1 cellular context compared by ENCODE assay signal in the genomic region with DNA sequence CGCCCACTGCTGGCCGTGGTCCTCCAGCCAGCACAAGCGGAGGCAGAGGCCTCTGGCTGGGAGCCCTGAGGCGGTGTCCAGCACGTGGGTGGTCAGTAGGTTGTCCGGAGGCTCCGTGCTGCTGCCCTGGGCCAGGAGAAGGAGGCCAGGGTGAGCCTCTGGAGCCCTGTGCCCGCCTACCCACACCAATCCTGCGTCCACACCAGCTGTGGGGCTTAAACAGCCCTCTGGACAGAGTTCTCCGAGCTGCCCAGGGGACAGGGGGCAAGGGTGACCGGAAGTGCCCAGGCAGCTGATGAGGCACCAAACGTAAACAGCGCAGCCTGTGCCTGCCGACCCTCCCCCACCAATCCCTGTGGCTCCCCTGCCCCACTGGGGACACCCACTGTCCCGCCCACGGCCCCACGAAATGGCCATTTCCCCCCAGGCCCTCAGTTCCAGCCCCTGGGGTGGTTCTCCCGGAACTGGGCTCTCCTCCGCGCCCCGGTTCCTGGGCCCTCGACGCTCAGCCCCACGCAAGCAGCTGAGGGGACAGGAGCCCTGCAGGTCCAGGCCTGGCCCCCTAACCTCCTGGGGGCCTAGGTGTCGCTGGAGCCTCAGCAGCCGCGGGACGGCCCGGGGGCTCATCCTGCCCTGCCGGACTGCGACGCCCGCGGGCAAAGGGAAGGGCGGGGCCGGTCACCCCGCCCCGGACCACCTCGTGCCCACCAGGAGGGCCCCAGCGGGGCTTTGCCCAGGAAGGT.
TF ChIP-seq lines count a peak whose summit lies in the region.

No MANE protein-coding gene starts in this region.

TF ChIP-seq in K562, 482 proteins besides CTCF, POLR2A, EP300 and RAD21 (continued from another document and continues in another):
- TF ChIP-seq NFATC3 (IDR thresholded peaks at IDR 0.05) (no peak), SMAD4 (CRISPR knock-in tag; conservative IDR thresholded peaks at IDR 0.05) (0 out of 2 replicates have a peak, but pooled peaks have one; percentile 46), LEF1 (IDR thresholded peaks at IDR 0.05) (no peak), HDAC2 (IDR thresholded peaks at IDR 0.05) (no peak), NFIC (IDR thresholded peaks at IDR 0.05) (peak; percentile 70), TOE1 (IDR thresholded peaks at IDR 0.05; ENCODE audit: borderline replicate concordance) (no peak), TOE1 (CRISPR knock-in tag; IDR thresholded peaks at IDR 0.05; ENCODE audit: borderline replicate concordance, low read depth) (no peak), MLX (CRISPR knock-in tag; conservative IDR thresholded peaks at IDR 0.05) (no peak), KDM4B (IDR thresholded peaks at IDR 0.05; ENCODE audit: borderline replicate concordance in 2 of 2, low read depth in 1 of 2) (no peak), SUPT5H (IDR thresholded peaks at IDR 0.05) (peak; percentile 49; the same call in 1 of the 2 replicates), ZNF124 (CRISPR knock-in tag; IDR thresholded peaks at IDR 0.05) (no peak), RBM15 (IDR thresholded peaks at IDR 0.05; ENCODE audit: insufficient read depth, low read length) (no peak), RFX7 (CRISPR knock-in tag; IDR thresholded peaks at IDR 0.05) (no peak), CBFA2T3 (IDR thresholded peaks at IDR 0.05) (no peak), TAF15 (IDR thresholded peaks at IDR 0.05; ENCODE audit: low read depth, low read length) (no peak), PHF20 (IDR thresholded peaks at IDR 0.05; ENCODE audit: partially characterized antibody) (no peak), EP400 (IDR thresholded peaks at IDR 0.05) (no peak), NFE2 (IDR thresholded peaks at IDR 0.05; ENCODE audit: low read depth) (no peak), YBX1 (IDR thresholded peaks at IDR 0.05) (no peak), ZBED1 (IDR thresholded peaks at IDR 0.05) (no peak), RFX5 (IDR thresholded peaks at IDR 0.05; ENCODE audit: low read depth, low read length) (no peak), CREBBP (IDR thresholded peaks at IDR 0.05; ENCODE audit: low read depth, low read length) (no peak), ELF1 (tag; IDR thresholded peaks at IDR 0.05) (peak; percentile 48; the same call in 1 of the 2 replicates), ERF (CRISPR knock-in tag; IDR thresholded peaks at IDR 0.05) (0 out of 2 replicates have a peak, but pooled peaks have one; percentile 28), PHTF2 (CRISPR knock-in tag; IDR thresholded peaks at IDR 0.05) (no peak), HNRNPL (IDR thresholded peaks at IDR 0.05; ENCODE audit: low read depth, low read length) (0 out of 2 replicates have a peak, but pooled peaks have one; percentile 65), EHMT2 (IDR thresholded peaks at IDR 0.05) (no peak), GABPB1 (CRISPR knock-in tag; IDR thresholded peaks at IDR 0.05) (peak; percentile 67; the same call in 1 of the 2 replicates), NR1H2 (CRISPR knock-in tag; IDR thresholded peaks at IDR 0.05) (no peak), RBBP5 (IDR thresholded peaks at IDR 0.05; ENCODE audit: borderline replicate concordance, insufficient read depth, low read length, poor library complexity, severe bottlenecking) (peak; percentile 4), ZBTB49 (CRISPR knock-in tag; IDR thresholded peaks at IDR 0.05; ENCODE audit: borderline replicate concordance) (no peak), MED1 (CRISPR knock-in tag; IDR thresholded peaks at IDR 0.05; ENCODE audit: borderline replicate concordance) (no peak), SAP30 (IDR thresholded peaks at IDR 0.05; ENCODE audit: borderline replicate concordance, insufficient read depth, low read depth, low read length, poor library complexity, severe bottlenecking) (peak; percentile 26), GABPA (tag; conservative IDR thresholded peaks at IDR 0.05; ENCODE audit: low read depth) (peak; percentile 33; the same call in 1 of the 2 replicates), PHF8 (IDR thresholded peaks at IDR 0.05; ENCODE audit: borderline replicate concordance, low read length) (peak; percentile 60; the same call in 1 of the 2 replicates), ZNF146 (CRISPR knock-in tag; IDR thresholded peaks at IDR 0.05; ENCODE audit: unreplicated experiment) (no peak), ZNF121 (CRISPR knock-in tag; conservative IDR thresholded peaks at IDR 0.05) (no peak), U2AF1 (optimal IDR thresholded peaks at IDR 0.05; ENCODE audit: low read depth, low read length) (no peak)
- TF ChIP-seq, protein P1, sequence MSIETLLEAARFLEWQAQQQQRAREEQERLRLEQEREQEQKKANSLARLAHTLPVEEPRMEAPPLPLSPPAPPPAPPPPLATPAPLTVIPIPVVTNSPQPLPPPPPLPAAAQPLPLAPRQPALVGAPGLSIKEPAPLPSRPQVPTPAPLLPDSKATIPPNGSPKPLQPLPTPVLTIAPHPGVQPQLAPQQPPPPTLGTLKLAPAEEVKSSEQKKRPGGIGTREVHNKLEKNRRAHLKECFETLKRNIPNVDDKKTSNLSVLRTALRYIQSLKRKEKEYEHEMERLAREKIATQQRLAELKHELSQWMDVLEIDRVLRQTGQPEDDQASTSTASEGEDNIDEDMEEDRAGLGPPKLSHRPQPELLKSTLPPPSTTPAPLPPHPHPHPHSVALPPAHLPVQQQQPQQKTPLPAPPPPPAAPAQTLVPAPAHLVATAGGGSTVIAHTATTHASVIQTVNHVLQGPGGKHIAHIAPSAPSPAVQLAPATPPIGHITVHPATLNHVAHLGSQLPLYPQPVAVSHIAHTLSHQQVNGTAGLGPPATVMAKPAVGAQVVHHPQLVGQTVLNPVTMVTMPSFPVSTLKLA (conservative IDR thresholded peaks at IDR 0.05), result peak in 1 of 2 experiments; percentile 86; a peak in 3 of 4 replicates
- TF ChIP-seq, protein P2, sequence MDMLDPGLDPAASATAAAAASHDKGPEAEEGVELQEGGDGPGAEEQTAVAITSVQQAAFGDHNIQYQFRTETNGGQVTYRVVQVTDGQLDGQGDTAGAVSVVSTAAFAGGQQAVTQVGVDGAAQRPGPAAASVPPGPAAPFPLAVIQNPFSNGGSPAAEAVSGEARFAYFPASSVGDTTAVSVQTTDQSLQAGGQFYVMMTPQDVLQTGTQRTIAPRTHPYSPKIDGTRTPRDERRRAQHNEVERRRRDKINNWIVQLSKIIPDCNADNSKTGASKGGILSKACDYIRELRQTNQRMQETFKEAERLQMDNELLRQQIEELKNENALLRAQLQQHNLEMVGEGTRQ (CRISPR knock-in tag; IDR thresholded peaks at IDR 0.05), result peak; percentile 51
- TF ChIP-seq, protein P3, sequence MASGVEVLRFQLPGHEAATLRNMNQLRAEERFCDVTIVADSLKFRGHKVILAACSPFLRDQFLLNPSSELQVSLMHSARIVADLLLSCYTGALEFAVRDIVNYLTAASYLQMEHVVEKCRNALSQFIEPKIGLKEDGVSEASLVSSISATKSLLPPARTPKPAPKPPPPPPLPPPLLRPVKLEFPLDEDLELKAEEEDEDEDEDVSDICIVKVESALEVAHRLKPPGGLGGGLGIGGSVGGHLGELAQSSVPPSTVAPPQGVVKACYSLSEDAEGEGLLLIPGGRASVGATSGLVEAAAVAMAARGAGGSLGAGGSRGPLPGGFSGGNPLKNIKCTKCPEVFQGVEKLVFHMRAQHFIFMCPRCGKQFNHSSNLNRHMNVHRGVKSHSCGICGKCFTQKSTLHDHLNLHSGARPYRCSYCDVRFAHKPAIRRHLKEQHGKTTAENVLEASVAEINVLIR (CRISPR knock-in tag; IDR thresholded peaks at IDR 0.05), result no peak
- TF ChIP-seq, protein P4, sequence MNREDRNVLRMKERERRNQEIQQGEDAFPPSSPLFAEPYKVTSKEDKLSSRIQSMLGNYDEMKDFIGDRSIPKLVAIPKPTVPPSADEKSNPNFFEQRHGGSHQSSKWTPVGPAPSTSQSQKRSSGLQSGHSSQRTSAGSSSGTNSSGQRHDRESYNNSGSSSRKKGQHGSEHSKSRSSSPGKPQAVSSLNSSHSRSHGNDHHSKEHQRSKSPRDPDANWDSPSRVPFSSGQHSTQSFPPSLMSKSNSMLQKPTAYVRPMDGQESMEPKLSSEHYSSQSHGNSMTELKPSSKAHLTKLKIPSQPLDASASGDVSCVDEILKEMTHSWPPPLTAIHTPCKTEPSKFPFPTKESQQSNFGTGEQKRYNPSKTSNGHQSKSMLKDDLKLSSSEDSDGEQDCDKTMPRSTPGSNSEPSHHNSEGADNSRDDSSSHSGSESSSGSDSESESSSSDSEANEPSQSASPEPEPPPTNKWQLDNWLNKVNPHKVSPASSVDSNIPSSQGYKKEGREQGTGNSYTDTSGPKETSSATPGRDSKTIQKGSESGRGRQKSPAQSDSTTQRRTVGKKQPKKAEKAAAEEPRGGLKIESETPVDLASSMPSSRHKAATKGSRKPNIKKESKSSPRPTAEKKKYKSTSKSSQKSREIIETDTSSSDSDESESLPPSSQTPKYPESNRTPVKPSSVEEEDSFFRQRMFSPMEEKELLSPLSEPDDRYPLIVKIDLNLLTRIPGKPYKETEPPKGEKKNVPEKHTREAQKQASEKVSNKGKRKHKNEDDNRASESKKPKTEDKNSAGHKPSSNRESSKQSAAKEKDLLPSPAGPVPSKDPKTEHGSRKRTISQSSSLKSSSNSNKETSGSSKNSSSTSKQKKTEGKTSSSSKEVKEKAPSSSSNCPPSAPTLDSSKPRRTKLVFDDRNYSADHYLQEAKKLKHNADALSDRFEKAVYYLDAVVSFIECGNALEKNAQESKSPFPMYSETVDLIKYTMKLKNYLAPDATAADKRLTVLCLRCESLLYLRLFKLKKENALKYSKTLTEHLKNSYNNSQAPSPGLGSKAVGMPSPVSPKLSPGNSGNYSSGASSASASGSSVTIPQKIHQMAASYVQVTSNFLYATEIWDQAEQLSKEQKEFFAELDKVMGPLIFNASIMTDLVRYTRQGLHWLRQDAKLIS (CRISPR knock-in tag; IDR thresholded peaks at IDR 0.05), result no peak
- TF ChIP-seq, protein P5, sequence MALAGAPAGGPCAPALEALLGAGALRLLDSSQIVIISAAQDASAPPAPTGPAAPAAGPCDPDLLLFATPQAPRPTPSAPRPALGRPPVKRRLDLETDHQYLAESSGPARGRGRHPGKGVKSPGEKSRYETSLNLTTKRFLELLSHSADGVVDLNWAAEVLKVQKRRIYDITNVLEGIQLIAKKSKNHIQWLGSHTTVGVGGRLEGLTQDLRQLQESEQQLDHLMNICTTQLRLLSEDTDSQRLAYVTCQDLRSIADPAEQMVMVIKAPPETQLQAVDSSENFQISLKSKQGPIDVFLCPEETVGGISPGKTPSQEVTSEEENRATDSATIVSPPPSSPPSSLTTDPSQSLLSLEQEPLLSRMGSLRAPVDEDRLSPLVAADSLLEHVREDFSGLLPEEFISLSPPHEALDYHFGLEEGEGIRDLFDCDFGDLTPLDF (CRISPR knock-in tag; IDR thresholded peaks at IDR 0.05), result no peak
